ENCODE assay signal across 1 cellular context in the genomic region with DNA sequence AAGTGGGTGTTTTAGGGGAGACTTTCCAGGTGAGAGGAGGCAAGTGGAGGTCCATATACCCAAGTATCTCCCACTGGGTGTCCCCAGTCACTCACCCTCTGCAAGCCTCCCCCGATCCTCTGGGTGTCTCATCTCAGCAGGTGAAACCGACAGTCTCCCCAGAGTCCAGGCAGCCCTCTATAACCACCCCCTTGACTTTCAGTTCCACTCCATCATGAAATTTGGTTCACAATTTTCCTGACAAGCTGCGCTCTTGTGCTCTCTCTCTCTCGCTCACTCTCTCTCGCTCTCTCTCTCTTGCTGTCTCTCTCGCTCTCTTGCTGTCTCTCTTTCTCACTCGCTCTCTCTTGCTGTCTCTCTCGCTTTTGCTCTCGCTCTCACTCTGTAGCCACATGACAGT.
TF ChIP-seq lines count a peak whose summit lies in the region.

No MANE protein-coding gene starts in this region.

TF ChIP-seq in K562, 482 proteins besides CTCF, POLR2A, EP300 and RAD21 (continued from another document):
- TF ChIP-seq, protein P1, sequence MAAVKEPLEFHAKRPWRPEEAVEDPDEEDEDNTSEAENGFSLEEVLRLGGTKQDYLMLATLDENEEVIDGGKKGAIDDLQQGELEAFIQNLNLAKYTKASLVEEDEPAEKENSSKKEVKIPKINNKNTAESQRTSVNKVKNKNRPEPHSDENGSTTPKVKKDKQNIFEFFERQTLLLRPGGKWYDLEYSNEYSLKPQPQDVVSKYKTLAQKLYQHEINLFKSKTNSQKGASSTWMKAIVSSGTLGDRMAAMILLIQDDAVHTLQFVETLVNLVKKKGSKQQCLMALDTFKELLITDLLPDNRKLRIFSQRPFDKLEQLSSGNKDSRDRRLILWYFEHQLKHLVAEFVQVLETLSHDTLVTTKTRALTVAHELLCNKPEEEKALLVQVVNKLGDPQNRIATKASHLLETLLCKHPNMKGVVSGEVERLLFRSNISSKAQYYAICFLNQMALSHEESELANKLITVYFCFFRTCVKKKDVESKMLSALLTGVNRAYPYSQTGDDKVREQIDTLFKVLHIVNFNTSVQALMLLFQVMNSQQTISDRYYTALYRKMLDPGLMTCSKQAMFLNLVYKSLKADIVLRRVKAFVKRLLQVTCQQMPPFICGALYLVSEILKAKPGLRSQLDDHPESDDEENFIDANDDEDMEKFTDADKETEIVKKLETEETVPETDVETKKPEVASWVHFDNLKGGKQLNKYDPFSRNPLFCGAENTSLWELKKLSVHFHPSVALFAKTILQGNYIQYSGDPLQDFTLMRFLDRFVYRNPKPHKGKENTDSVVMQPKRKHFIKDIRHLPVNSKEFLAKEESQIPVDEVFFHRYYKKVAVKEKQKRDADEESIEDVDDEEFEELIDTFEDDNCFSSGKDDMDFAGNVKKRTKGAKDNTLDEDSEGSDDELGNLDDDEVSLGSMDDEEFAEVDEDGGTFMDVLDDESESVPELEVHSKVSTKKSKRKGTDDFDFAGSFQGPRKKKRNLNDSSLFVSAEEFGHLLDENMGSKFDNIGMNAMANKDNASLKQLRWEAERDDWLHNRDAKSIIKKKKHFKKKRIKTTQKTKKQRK (IDR thresholded peaks at IDR 0.05; ENCODE audit: borderline replicate concordance, low read depth, low read length): no peak
- TF ChIP-seq STAT5A (IDR thresholded peaks at IDR 0.05; ENCODE audit: borderline replicate concordance, low read length) (no peak), MEIS2 (IDR thresholded peaks at IDR 0.05; ENCODE audit: partially characterized antibody) (no peak), SMAD4 (CRISPR knock-in tag; conservative IDR thresholded peaks at IDR 0.05) (no peak), MEF2D (tag; conservative IDR thresholded peaks at IDR 0.05; ENCODE audit: low read depth) (no peak), CBFA2T2 (conservative IDR thresholded peaks at IDR 0.05) (no peak), NFYB (IDR thresholded peaks at IDR 0.05; ENCODE audit: extremely low read depth, insufficient read length) (no peak)
